In the genomic region with DNA sequence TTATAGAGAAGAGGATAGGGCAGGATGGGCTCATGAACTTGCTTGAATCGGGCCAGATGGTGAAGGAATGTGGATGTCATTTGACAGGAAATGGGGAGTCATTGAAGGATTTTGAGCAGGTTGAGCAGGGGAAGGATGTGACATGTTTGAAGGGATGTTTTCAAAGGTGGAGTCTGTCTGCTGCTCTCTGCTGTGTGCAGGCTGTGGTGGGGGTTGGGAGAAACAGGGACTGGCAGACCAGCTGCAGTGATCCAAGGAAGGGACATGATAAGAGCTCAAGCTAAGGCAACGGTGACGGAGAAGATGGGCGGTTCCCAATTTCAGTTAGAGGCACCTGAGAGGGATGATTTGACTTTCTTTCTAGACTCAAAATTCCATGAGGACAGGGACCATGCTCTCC, we compare ENCODE assay signal across 31 cellular contexts. TPM values are rescaled to one million over a fixed set of nuclear protein-coding genes. Genes with fewer than 3 reads are reported as not detected.
"Had no signal": no experiment of that assay in that cellular context is flagged by ENCODE, and none has a peak within 500 bp of the region (broad histone marks: within the 10 kb centered on the region; RNA-seq: fewer than 3 reads in every experiment).

No MANE protein-coding gene starts in this region.

- H3K27me3 Mint-ChIP-seq: activated CD4-positive, alpha-beta memory T cell treated with anti-CD3 and anti-CD28 coated beads for 36 hours; activated CD4-positive, alpha-beta T cell treated with anti-CD3 and anti-CD28 coated beads, Interleukin-2, amount 10 ng/mL, durations not matched to agents 24 days and 14 days; effector memory CD8-positive, alpha-beta T cell; stimulated activated naive CD8-positive, alpha-beta T cell treated with anti-CD3 and anti-CD28 coated beads, Interleukin-15, Interleukin-2, amounts not matched to agents 100 ng/mL and 50 ng/mL, for 24 hours; T-helper 17 cell had no signal

- H3K27ac Mint-ChIP-seq: activated CD4-positive, alpha-beta memory T cell treated with anti-CD3 and anti-CD28 coated beads for 36 hours; activated CD4-positive, alpha-beta T cell treated with anti-CD3 and anti-CD28 coated beads, Interleukin-2, amount 10 ng/mL, durations not matched to agents 24 days and 14 days; activated naive CD4-positive, alpha-beta T cell treated with anti-CD3 and anti-CD28 coated beads, Interleukin-2, amount 50 U/mL, for 72 hours; activated T-cell treated with anti-CD3 and anti-CD28 coated beads, Interleukin-2, amount 50 U/mL, for 24 hours; effector memory CD8-positive, alpha-beta T cell; natural killer cell; stimulated activated naive CD8-positive, alpha-beta T cell treated with anti-CD3 and anti-CD28 coated beads, Interleukin-15, Interleukin-2, amounts not matched to agents 100 ng/mL and 50 ng/mL, for 24 hours; T-helper 17 cell had no signal

- H3K4me3 ChIP-seq: adrenal gland, body of pancreas, colonic mucosa, esophagus muscularis mucosa, heart left ventricle, thoracic aorta had no signal

- ATAC-seq: activated naive CD4-positive, alpha-beta T cell treated with anti-CD3 and anti-CD28 coated beads, Interleukin-2, amount 50 U/mL, for 72 hours; body of pancreas; effector memory CD8-positive, alpha-beta T cell; foreskin keratinocyte; natural killer cell; right cardiac atrium; T-helper 17 cell had no signal

- H3K36me3 Mint-ChIP-seq: activated CD4-positive, alpha-beta memory T cell treated with anti-CD3 and anti-CD28 coated beads for 36 hours; activated naive CD4-positive, alpha-beta T cell treated with anti-CD3 and anti-CD28 coated beads, Interleukin-2, amount 50 U/mL, for 72 hours; immature natural killer cell; natural killer cell had no signal

- H3K27ac ChIP-seq: adrenal gland, body of pancreas, colonic mucosa, esophagus muscularis mucosa, foreskin keratinocyte, heart left ventricle, thoracic aorta, WERI-Rb-1 had no signal

- H3K4me1 ChIP-seq: adrenal gland, body of pancreas, colonic mucosa, esophagus muscularis mucosa, foreskin keratinocyte had no signal

- H3K4me3 Mint-ChIP-seq: activated CD4-positive, alpha-beta memory T cell treated with anti-CD3 and anti-CD28 coated beads for 36 hours; activated CD4-positive, alpha-beta T cell treated with anti-CD3 and anti-CD28 coated beads, Interleukin-2, amount 10 ng/mL, durations not matched to agents 24 days and 14 days; activated T-cell treated with anti-CD3 and anti-CD28 coated beads, Interleukin-2, amount 50 U/mL, for 24 hours; effector memory CD8-positive, alpha-beta T cell; immature natural killer cell; natural killer cell; stimulated activated naive CD8-positive, alpha-beta T cell treated with anti-CD3 and anti-CD28 coated beads, Interleukin-15, Interleukin-2, amounts not matched to agents 100 ng/mL and 50 ng/mL, for 24 hours; T-helper 17 cell had no signal

- H3K27me3 ChIP-seq: adrenal gland, body of pancreas, colonic mucosa, esophagus muscularis mucosa, foreskin keratinocyte had no signal

- H3K9me3 ChIP-seq: adrenal gland, body of pancreas, colonic mucosa, esophagus muscularis mucosa, heart left ventricle, thoracic aorta had no signal

- H3K9me3 Mint-ChIP-seq: activated CD4-positive, alpha-beta memory T cell treated with anti-CD3 and anti-CD28 coated beads for 36 hours; activated CD4-positive, alpha-beta T cell treated with anti-CD3 and anti-CD28 coated beads, Interleukin-2, amount 10 ng/mL, durations not matched to agents 24 days and 14 days; activated naive CD4-positive, alpha-beta T cell treated with anti-CD3 and anti-CD28 coated beads, Interleukin-2, amount 50 U/mL, for 72 hours; activated T-cell treated with anti-CD3 and anti-CD28 coated beads, Interleukin-2, amount 50 U/mL, for 24 hours; effector memory CD8-positive, alpha-beta T cell; immature natural killer cell; natural killer cell; stimulated activated naive CD8-positive, alpha-beta T cell treated with anti-CD3 and anti-CD28 coated beads, Interleukin-15, Interleukin-2, amounts not matched to agents 100 ng/mL and 50 ng/mL, for 24 hours had no signal

- DNase-seq: activated CD4-positive, alpha-beta memory T cell treated with anti-CD3 and anti-CD28 coated beads for 36 hours; activated CD4-positive, alpha-beta T cell treated with anti-CD3 and anti-CD28 coated beads, Interleukin-2, amount 10 ng/mL, durations not matched to agents 24 days and 14 days; activated CD4-positive, CD25-positive, alpha-beta regulatory T cell treated with anti-CD3 and anti-CD28 coated beads, Interleukin-2, amount 50 U/mL, for 72 hours; activated CD8-positive, alpha-beta memory T cell treated with anti-CD3 and anti-CD28 coated beads, Interleukin-2, amount 50 U/mL, for 4 hours; activated gamma-delta T cell treated with Interleukin-2 at 50 U/mL for 16 hours; activated T-cell treated with anti-CD3 and anti-CD28 coated beads, Interleukin-2, amount 50 U/mL, for 24 hours; adrenal gland; aorta; body of pancreas; cerebellar nuclear complex; colonic mucosa; effector memory CD8-positive, alpha-beta T cell; foreskin keratinocyte; heart left ventricle; hypothalamus; immature natural killer cell; mesenchymal stem cell; natural killer cell; right cardiac atrium; stimulated activated CD4-positive, alpha-beta T cell treated with anti-CD3 and anti-CD28 coated beads, Interleukin-12 subunit alpha, Interleukin-12 subunit beta, amount 100 ng/mL, for 4 hours; stimulated activated CD4-positive, alpha-beta T cell treated with anti-CD3 and anti-CD28 coated beads, Interleukin-4, amount 100 ng/mL, for 1 hour; T-helper 17 cell; T1000; trophoblast cell; WERI-Rb-1 had no signal

- H3K36me3 ChIP-seq: adrenal gland, colonic mucosa, esophagus muscularis mucosa, heart left ventricle, thoracic aorta, WERI-Rb-1 had no signal

RNA-seq across cellular contexts. Expression of a gene that starts 14.0 kb away (rescaled TPM):
- total RNA-seq: foreskin keratinocyte, kidney epithelial cell, pulmonary artery endothelial cell had no signal
- polyA plus RNA-seq: foreskin keratinocyte had no signal

RNA-seq across cellular contexts. Expression of a gene that starts 55.0 kb away (rescaled TPM):
- total RNA-seq: foreskin keratinocyte, kidney epithelial cell, pulmonary artery endothelial cell had no signal
- polyA plus RNA-seq: foreskin keratinocyte had no signal
